ENCODE assay signal across 18 cellular contexts in the genomic region with DNA sequence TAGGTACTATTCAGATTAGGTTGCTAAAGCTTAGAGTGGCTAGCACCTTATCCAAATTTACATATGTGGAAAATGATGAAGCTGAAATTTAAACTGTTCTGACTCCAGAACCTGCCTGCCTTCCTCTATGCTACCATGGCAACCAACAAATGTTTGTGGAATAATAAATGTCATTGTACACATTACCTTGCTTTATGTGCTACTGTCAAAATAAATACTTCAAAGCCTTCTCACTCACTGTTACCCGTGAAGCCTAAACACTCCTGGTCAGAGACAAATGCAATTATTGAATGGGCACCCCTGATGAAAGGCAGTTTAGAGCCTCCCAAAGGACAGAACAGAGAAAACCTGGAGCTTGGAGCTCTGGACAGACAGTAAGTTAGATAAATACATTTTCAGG.
DNase-seq lines count a peak whose midpoint lies in the region; ATAC-seq, FAIRE-seq and TF ChIP-seq lines count a peak whose summit lies in the region.
"Had no signal": no experiment of that assay in that cellular context is flagged by ENCODE, and none has a peak within 500 bp of the region (broad histone marks: within the 10 kb centered on the region; RNA-seq: fewer than 3 reads in every experiment).

No MANE protein-coding gene starts in this region.

- H3K27me3 ChIP-seq in K562 (ENCODE audit: control insufficient read depth in 2 of 2, insufficient read depth in 2 of 2, low read length in 2 of 2) (no peaks in the 10 kb centered on the region; a peak in 1 of 5 replicates), psoas muscle (ENCODE audit: insufficient read depth in 3 of 3, low read length in 2 of 3) (no peaks in the 10 kb centered on the region)
- H3K27me3 ChIP-seq: BLaER1 treated with 17β-estradiol and CSF1 and Interleukin-3, amounts not matched to agents 10 nM and 100 nM had no signal

- peaks cover 5% of the 10 kb centered on the region; the same call in 1 of the 2 replicates for H4K20me1 ChIP-seq in K562 (replicated peaks; ENCODE audit: control insufficient read depth, insufficient read depth, low read length)
- H4K20me1 ChIP-seq: BLaER1 treated with 17β-estradiol and CSF1 and Interleukin-3, amounts not matched to agents 10 nM and 100 nM had no signal

- no peak overlapping the region for H3K27ac ChIP-seq in K562 (ENCODE audit: extremely low read depth, low read depth, low read length)
- H3K27ac ChIP-seq in psoas muscle: no peak overlapping the region
- H3K27ac ChIP-seq: A549; BLaER1 treated with 17β-estradiol and CSF1 and Interleukin-3, amounts not matched to agents 10 nM and 100 nM; RWPE1 had no signal

- TF ChIP-seq POLR2A in K562 (conservative IDR thresholded peaks at IDR 0.05): no peak

- TF ChIP-seq CTCF in K562 (IDR thresholded peaks at IDR 0.05 in 2 of 3, conservative IDR thresholded peaks at IDR 0.05 in 1 of 3; ENCODE audit: insufficient read depth in 2 of 3, low read depth in 1 of 3, low read length in 3 of 3) (no peak), psoas muscle (IDR thresholded peaks at IDR 0.05) (no peak)

- in situ Hi-C loops in K562 (cut with MboI): no loop called here

- TF ChIP-seq EP300 in K562 (IDR thresholded peaks at IDR 0.05; ENCODE audit: low read length): no peak

- no peaks in the 10 kb centered on the region for H3K9me1 ChIP-seq in K562 (ENCODE audit: control insufficient read depth, insufficient read depth, low read length)

- ATAC-seq in K562: no peak
- no peak for ATAC-seq in psoas muscle
- ATAC-seq in GM19452 (IDR thresholded peaks at IDR 0.05; ENCODE audit: unreplicated experiment): no peak
- ATAC-seq: A549, HepG2, PC-3 had no signal

- FAIRE-seq in K562 (lab: Jason Lieb, UNC) (no peak), urothelium cell line (lab: Jason Lieb, UNC) (no peak)
- FAIRE-seq: A549, H1, HepG2 had no signal

- BruUV-seq in K562 (replicated peaks; lab: Mats Ljungman, UMichigan): no TSS peak

- no peak overlapping the region for H3K9ac ChIP-seq in K562 (ENCODE audit: insufficient read depth in 1 of 2, low read depth in 2 of 2, low read length in 2 of 2)
- H3K9ac ChIP-seq: BLaER1 treated with 17β-estradiol and CSF1 and Interleukin-3, amounts not matched to agents 10 nM and 100 nM had no signal

- DNase-seq in DMS153 treated with DMSO at 0.1 percent for 48 hours (lab: John Stamatoyannopoulos, UW; ENCODE audit: unreplicated experiment) (peak; percentile 27), NCI-H1417 treated with DMSO at 0.1 percent for 48 hours (lab: John Stamatoyannopoulos, UW) (peak; percentile 46), NCI-H2196 treated with DMSO at 0.1 percent for 48 hours (lab: John Stamatoyannopoulos, UW; ENCODE audit: unreplicated experiment) (peak; percentile 18), K562 (ENCODE audit: extremely low read depth in 1 of 4, low spot score in 3 of 4) (no peak), psoas muscle (no peak), urothelium cell line (ENCODE audit: low spot score) (no peak), SKM-1 treated with dmso at 0.1 percent for 144 hours (lab: John Stamatoyannopoulos, UW; ENCODE audit: unreplicated experiment) (no peak)
- DNase-seq: CD8-positive, alpha-beta memory T cell; MM.1S; NCI-H1436 treated with DMSO at 0.1 percent for 48 hours; NCI-H526; PC-3 had no signal

- CTCF ChIA-PET in K562 (lab: Yijun Ruan, JAX; ENCODE audit: low intra/inter-chr PET ratio): no interaction called here

- H3K4me2 ChIP-seq in K562 (ENCODE audit: insufficient read depth, low read length): no peak overlapping the region
- H3K4me2 ChIP-seq: A549 had no signal

- H3K4me1 ChIP-seq in K562 (replicated peaks in 1 of 2; ENCODE audit: control insufficient read depth in 2 of 2, insufficient read depth in 2 of 2, low read length in 2 of 2): no peaks in the 10 kb centered on the region
- H3K4me1 ChIP-seq in psoas muscle: no peaks in the 10 kb centered on the region
- H3K4me1 ChIP-seq: A549; BLaER1 treated with 17β-estradiol and CSF1 and Interleukin-3, amounts not matched to agents 10 nM and 100 nM had no signal

- no peaks in the 10 kb centered on the region for H3K79me2 ChIP-seq in K562 (ENCODE audit: control insufficient read depth, insufficient read depth, low read length)

- no peak overlapping the region for H2AFZ ChIP-seq in K562 (ENCODE audit: low read depth, low read length)

- WGBS in K562 (ENCODE audit: insufficient coverage, low coverage, missing lambda C conversion rate): 5% methylated on average over 1 of the region's 1 CpG
- WGBS in psoas muscle, 3 donors: 8 to 15% (median 10%) methylated on average over 1 of the region's 1 CpG

- H3K9me3 ChIP-seq in K562 (replicated peaks; ENCODE audit: control insufficient read depth, insufficient read depth, low read depth, low read length) (no peaks in the 10 kb centered on the region), psoas muscle (no peaks in the 10 kb centered on the region)
- H3K9me3 ChIP-seq: A549; BLaER1 treated with 17β-estradiol and CSF1 and Interleukin-3, amounts not matched to agents 10 nM and 100 nM had no signal

- POLR2A ChIA-PET in K562 (lab: Yijun Ruan, JAX): interaction anchor here (1.4 to 1.5 kb wide), 2 partner anchors 13 to 53 kb away, joined by 3 read pairs; no protein-coding TSS in a partner anchor

- H3K36me3 ChIP-seq in K562 (ENCODE audit: control insufficient read depth, insufficient read depth, low read length) (no peaks in the 10 kb centered on the region), psoas muscle (ENCODE audit: insufficient read depth in 1 of 2, low read depth in 1 of 2) (no peaks in the 10 kb centered on the region)
- H3K36me3 ChIP-seq: BLaER1 treated with 17β-estradiol and CSF1 and Interleukin-3, amounts not matched to agents 10 nM and 100 nM had no signal

- H3K4me3 ChIP-seq in K562 (no peak overlapping the region), psoas muscle (no peak overlapping the region)
- H3K4me3 ChIP-seq: A549; BLaER1 treated with 17β-estradiol and CSF1 and Interleukin-3, amounts not matched to agents 10 nM and 100 nM had no signal

- intact Hi-C loops in K562 (cut with micrococcal nuclease) (no loop called here), psoas muscle (cut with DNase I) (no loop called here)

- TF ChIP-seq RAD21 in K562 (CRISPR knock-in tag; conservative IDR thresholded peaks at IDR 0.05 in 1 of 2, IDR thresholded peaks at IDR 0.05 in 1 of 2): no peak

TF ChIP-seq in K562, 482 proteins besides CTCF, POLR2A, EP300 and RAD21:
- TF ChIP-seq ZKSCAN8 (CRISPR knock-in tag; IDR thresholded peaks at IDR 0.05) (no peak), RFX1 (IDR thresholded peaks at IDR 0.05) (peak; percentile 30; the same call in 1 of the 2 replicates)

Comparison
In these comparisons a context has a peak if more than half of its experiments do, and no peak if none do; other contexts are left out.
1. DNase-seq: peak in DMS153 treated with DMSO at 0.1 percent for 48 hours (single experiment), NCI-H1417 treated with DMSO at 0.1 percent for 48 hours (single experiment) and NCI-H2196 treated with DMSO at 0.1 percent for 48 hours (single experiment); none in K562 (0 of 4), psoas muscle (0 of 2), urothelium cell line (single experiment) and SKM-1 treated with dmso at 0.1 percent for 144 hours (single experiment).